In the genomic region with DNA sequence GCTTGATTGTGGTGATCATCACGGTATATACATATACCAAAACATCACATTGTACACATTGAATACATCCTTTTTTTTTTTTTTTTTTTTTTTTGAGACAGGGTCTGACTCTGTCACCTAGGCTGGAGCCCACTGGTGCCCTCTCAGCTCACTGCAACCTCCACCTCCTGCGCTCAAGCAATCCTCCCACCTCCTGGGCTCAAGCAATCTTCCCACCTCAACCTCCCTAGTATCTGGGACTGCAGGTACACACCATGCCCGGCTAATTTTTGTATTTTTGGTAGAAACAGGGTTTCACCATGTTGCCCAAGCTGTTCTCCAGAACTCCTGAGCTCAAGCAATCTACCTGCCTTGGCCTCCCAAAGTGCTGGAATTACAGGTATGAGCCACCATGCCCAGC, we compare ENCODE assay signal across 6 cellular contexts. TPM values are rescaled to one million over a fixed set of nuclear protein-coding genes. Genes with fewer than 3 reads are reported as not detected.
"Had no signal": no experiment of that assay in that cellular context is flagged by ENCODE, and none has a peak within 500 bp of the region (broad histone marks: within the 10 kb centered on the region; RNA-seq: fewer than 3 reads in every experiment).

No MANE protein-coding gene starts in this region.

RNA-seq across cellular contexts. Expression of a gene that starts 8.3 kb away (rescaled TPM):
- total RNA-seq: ascending aorta; bronchial epithelial cell; foreskin keratinocyte; gastrocnemius medialis; heart left ventricle; T-helper 1 cell treated with Interleukin-12 subunit alpha and Interleukin-12 subunit beta and Interleukin-4 antibody, amounts not matched to agents 30 ng/mL and 1 ng/mL, for 36 hours had no signal
- polyA plus RNA-seq: foreskin keratinocyte, heart left ventricle had no signal
